ENCODE assay signal across 33 cellular contexts in the genomic region with DNA sequence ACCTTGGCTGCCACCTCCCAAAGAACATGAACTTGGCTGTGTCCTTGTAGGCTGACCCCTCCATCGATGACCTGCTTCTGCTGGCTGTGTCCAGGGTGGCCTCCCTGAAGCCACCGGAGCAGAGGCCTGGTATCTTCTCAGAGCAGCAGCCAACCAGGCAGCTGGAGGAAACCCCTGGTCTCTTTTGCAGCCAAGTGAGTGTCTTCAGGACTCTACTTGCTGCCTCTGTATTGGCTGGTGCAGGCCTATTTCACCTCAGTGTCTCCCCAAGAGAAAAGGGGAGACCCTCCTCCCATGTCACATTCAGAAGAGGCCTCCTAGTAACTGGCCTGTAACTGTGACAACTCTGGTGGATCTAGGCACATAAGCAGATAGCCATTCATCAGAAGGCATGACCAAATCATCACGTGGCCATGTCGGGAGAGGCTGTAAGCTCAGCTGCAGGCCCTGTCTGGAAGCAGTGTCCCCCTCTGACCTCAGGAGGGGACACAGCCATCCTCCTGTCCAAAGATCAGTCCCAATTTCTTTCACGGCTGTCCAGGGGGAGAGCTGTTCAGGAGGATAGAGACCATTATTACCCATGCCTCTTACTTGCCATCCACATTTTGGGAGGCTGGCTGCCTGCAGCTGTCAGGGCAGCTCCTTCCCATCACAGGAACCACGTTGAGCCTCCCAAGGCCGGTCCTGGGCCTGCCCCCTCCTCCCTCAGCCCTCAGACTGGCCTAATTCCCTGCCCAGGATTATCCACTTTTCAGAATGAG. TPM values are rescaled to one million over a fixed set of nuclear protein-coding genes. Genes with fewer than 3 reads are reported as not detected.
DNase-seq lines count a peak whose midpoint lies in the region; ATAC-seq, FAIRE-seq and TF ChIP-seq lines count a peak whose summit lies in the region.
"Had no signal": no experiment of that assay in that cellular context is flagged by ENCODE, and none has a peak within 500 bp of the region (broad histone marks: within the 10 kb centered on the region; RNA-seq: fewer than 3 reads in every experiment).

No MANE protein-coding gene starts in this region.

- 54% methylated on average over 7 of the region's 7 CpGs; no CpG with 5 or more reads in 1 of the 2 experiments for WGBS in H1 (ENCODE audit: extremely low coverage in 1 of 2, insufficient coverage in 1 of 2, insufficient read length in 1 of 2, insufficient replicate concordance in 2 of 2, low coverage in 1 of 2, low lambda C conversion rate in 2 of 2, missing lambda C conversion rate in 1 of 2), 2 experiments
- WGBS in lower leg skin, 2 donors: 70 to 71% methylated on average over 7 of the region's 7 CpGs

- H4K91ac ChIP-seq in H1 (replicated peaks; ENCODE audit: insufficient read length, low read length): peak overlapping the region; percentile 27

- no peak overlapping the region for H2BK20ac ChIP-seq in H1 (ENCODE audit: low read length)

- H3K27ac Mint-ChIP-seq in neural progenitor cell (peak overlapping the region; percentile 50), chondrocyte (ENCODE audit: unreplicated experiment) (no peak overlapping the region)
- H3K27ac Mint-ChIP-seq: activated naive CD8-positive, alpha-beta T cell; CD4-positive, CD25-positive, alpha-beta regulatory T cell; stimulated activated naive B cell treated with anti-CD40 and anti-IgM and Interleukin-4, amounts not matched to agents 10 μg/mL and 1 μg/mL and 100 μg/mL, for 72 hours had no signal

- H3K4ac ChIP-seq in H1 (replicated peaks; ENCODE audit: insufficient read length, low read depth, low read length): no peak overlapping the region

- H3K79me1 ChIP-seq in H1 (ENCODE audit: low read depth, low read length): no peaks in the 10 kb centered on the region

- H2AK5ac ChIP-seq in H1 (ENCODE audit: low read depth, low read length): no peak overlapping the region

- no peak overlapping the region for H2BK120ac ChIP-seq in H1 (replicated peaks; ENCODE audit: low read depth, low read length)

- no peak overlapping the region for H2BK5ac ChIP-seq in H1 (ENCODE audit: low read depth, low read length)

- H3K4me1 Mint-ChIP-seq in neural progenitor cell (peaks cover 48% of the 10 kb centered on the region), chondrocyte (ENCODE audit: low read depth) (peaks cover 22% of the 10 kb centered on the region)
- H3K4me1 Mint-ChIP-seq: CD4-positive, CD25-positive, alpha-beta regulatory T cell; stimulated activated naive B cell treated with anti-CD40 and anti-IgM and Interleukin-4, amounts not matched to agents 10 μg/mL and 1 μg/mL and 100 μg/mL, for 72 hours had no signal

- H2AFZ ChIP-seq in H1 (ENCODE audit: low read length) (peak overlapping the region; percentile 64), neural progenitor cell (replicated peaks) (no peak overlapping the region)

- intact Hi-C loops in lower leg skin (cut with DNase I; ENCODE audit: low total_unique reads) (no loop called here), left ventricle myocardium superior (cut with micrococcal nuclease) (no loop called here)

- FAIRE-seq in H1 (lab: Jason Lieb, UNC): no peak
- FAIRE-seq: A204.1, G401.6 had no signal

- H3K36me3 Mint-ChIP-seq in neural progenitor cell (no peaks in the 10 kb centered on the region), chondrocyte (ENCODE audit: low read depth) (no peaks in the 10 kb centered on the region)
- H3K36me3 Mint-ChIP-seq: activated naive CD8-positive, alpha-beta T cell; CD4-positive, CD25-positive, alpha-beta regulatory T cell; stimulated activated naive B cell treated with anti-CD40 and anti-IgM and Interleukin-4, amounts not matched to agents 10 μg/mL and 1 μg/mL and 100 μg/mL, for 72 hours had no signal

- no peak overlapping the region; the same call in 1 of the 2 replicates for H4K8ac ChIP-seq in H1 (ENCODE audit: extremely low read depth, insufficient read depth, low read length)

- 0 out of 7 replicates have a peak, but pooled peaks cover 0 to 3% (median 0%) of the 10 kb centered on the region in 4 experiments for H3K4me1 ChIP-seq in H1 (replicated peaks in 1 of 4; ENCODE audit: control insufficient read depth in 3 of 4, insufficient read depth in 4 of 4, low read length in 3 of 4)
- peaks cover 19% of the 10 kb centered on the region for H3K4me1 ChIP-seq in neural progenitor cell
- no peaks in the 10 kb centered on the region for H3K4me1 ChIP-seq in BE2C
- H3K4me1 ChIP-seq: breast epithelium had no signal

- H3K9me3 ChIP-seq in H1 (ENCODE audit: insufficient read depth in 2 of 2, low read depth in 1 of 2, low read length in 1 of 2): no peaks in the 10 kb centered on the region
- H3K9me3 ChIP-seq in neural progenitor cell (ENCODE audit: low read depth): no peaks in the 10 kb centered on the region
- H3K9me3 ChIP-seq in BE2C: no peaks in the 10 kb centered on the region
- H3K9me3 ChIP-seq: breast epithelium, neutrophil, Peyer's patch, psoas muscle, suprapubic skin, upper lobe of right lung had no signal

- no peaks in the 10 kb centered on the region for H3K79me2 ChIP-seq in H1 (ENCODE audit: control insufficient read depth in 1 of 2, insufficient read depth in 2 of 2, low read length in 2 of 2)
- no peaks in the 10 kb centered on the region for H3K79me2 ChIP-seq in neural progenitor cell (ENCODE audit: low read depth)

- H2BK15ac ChIP-seq in H1 (ENCODE audit: low read length): no peak overlapping the region

- no peak for TF ChIP-seq EP300 in H1 (IDR thresholded peaks at IDR 0.05; ENCODE audit: borderline replicate concordance in 1 of 2, low read depth in 2 of 2, low read length in 2 of 2)

- peak; percentile 35 for DNase-seq in activated CD8-positive, alpha-beta memory T cell treated with anti-CD3 and anti-CD28 coated beads for 24 hours
- DNase-seq in activated CD8-positive, alpha-beta memory T cell treated with anti-CD3 and anti-CD28 coated beads, Interleukin-2, amount 50 U/mL, for 48 hours: no peak
- DNase-seq in H1 (ENCODE audit: low read depth in 1 of 2, low spot score in 2 of 2): no peak
- DNase-seq in neural progenitor cell (ENCODE audit: low spot score): peak; percentile 83
- no peak for DNase-seq in chondrocyte (ENCODE audit: low spot score)
- no peak for DNase-seq in BE2C
- no peak for DNase-seq in lower leg skin (ENCODE audit: low spot score in 2 of 2)
- DNase-seq in left ventricle myocardium superior: no peak
- DNase-seq: activated CD4-positive, alpha-beta T cell treated with anti-CD3 and anti-CD28 coated beads for 48 hours; activated effector memory CD4-positive, alpha-beta T cell treated with anti-CD3 and anti-CD28 coated beads, Interleukin-2, amount 50 U/mL, for 16 hours; Calu3; CD4-positive, CD25-positive, alpha-beta regulatory T cell; DMS79; hippocampal formation; KG1; MM.1S; NCI-H1105 treated with DMSO at 0.1 percent for 48 hours; NCI-H187 treated with DMSO at 0.1 percent for 48 hours; NCI-H2171; NCI-H510A treated with DMSO at 0.1 percent for 48 hours; Peyer's patch; psoas muscle; SHP77; stimulated activated naive B cell treated with anti-CD40 and anti-IgM and Interleukin-4, amounts not matched to agents 10 μg/mL and 1 μg/mL and 100 μg/mL, for 72 hours; upper lobe of right lung had no signal

- peak overlapping the region; percentile 6; the same call in 1 of the 2 replicates for H3K18ac ChIP-seq in H1 (ENCODE audit: extremely low read depth, low read length)

- no peak for TF ChIP-seq CTCF in H1 (IDR thresholded peaks at IDR 0.05; ENCODE audit: control extremely low read depth in 1 of 3, insufficient read depth in 1 of 3, low read depth in 1 of 3, low read length in 3 of 3)
- TF ChIP-seq CTCF in neural progenitor cell (IDR thresholded peaks at IDR 0.05): no peak
- TF ChIP-seq CTCF in chondrocyte (IDR thresholded peaks at IDR 0.05): no peak
- TF ChIP-seq CTCF in BE2C (IDR thresholded peaks at IDR 0.05; ENCODE audit: low read depth, low read length): no peak
- peak in 1 of 3 donors; percentile 25 for TF ChIP-seq CTCF in lower leg skin (IDR thresholded peaks at IDR 0.05)

- H3K9ac ChIP-seq in H1 (replicated peaks in 1 of 4; ENCODE audit: extremely low read depth in 1 of 4, low read depth in 3 of 4, low read length in 3 of 4) (no peak overlapping the region), neural progenitor cell (no peak overlapping the region)

- no peak overlapping the region; the same call in 1 of the 2 replicates for H2BK12ac ChIP-seq in H1 (ENCODE audit: low read depth, low read length)

- H4K20me1 ChIP-seq in H1 (replicated peaks in 1 of 2; ENCODE audit: control insufficient read depth in 1 of 2, insufficient read depth in 2 of 2, low read length in 2 of 2) (no peaks in the 10 kb centered on the region), neural progenitor cell (ENCODE audit: low read depth) (no peaks in the 10 kb centered on the region)

- no peaks in the 10 kb centered on the region; the same call in 1 of the 2 replicates for H3K23me2 ChIP-seq in H1 (ENCODE audit: low read depth, low read length)

- H3K4me2 ChIP-seq in H1 (ENCODE audit: insufficient read depth in 1 of 2, low read depth in 2 of 2, low read length in 2 of 2): no peak overlapping the region
- peak overlapping the region; percentile 25 for H3K4me2 ChIP-seq in neural progenitor cell

- H3K27me3 ChIP-seq in H1 (replicated peaks in 1 of 4; ENCODE audit: control insufficient read depth in 3 of 4, extremely low read depth in 1 of 4, insufficient read depth in 3 of 4, low read length in 3 of 4) (no peaks in the 10 kb centered on the region), neural progenitor cell (no peaks in the 10 kb centered on the region), BE2C (no peaks in the 10 kb centered on the region)
- H3K27me3 ChIP-seq: breast epithelium, neutrophil, Peyer's patch, suprapubic skin, upper lobe of right lung had no signal

- no peak overlapping the region for H4K5ac ChIP-seq in H1 (ENCODE audit: insufficient read length, low read depth, low read length)

- CTCF ChIA-PET in H1 (lab: Charles Lee; ENCODE audit: partially characterized antibody): interaction anchor here (0.6 to 2.1 kb wide), 4 partner anchors 10 to 290 kb away, joined by 3 to 7 read pairs (median 4); no protein-coding TSS in a partner anchor

- H3K23ac ChIP-seq in H1 (ENCODE audit: insufficient read length): no peak overlapping the region

- H3K27ac ChIP-seq in H1 (ENCODE audit: low read depth, low read length) (no peak overlapping the region), neural progenitor cell (no peak overlapping the region)
- H3K27ac ChIP-seq: breast epithelium, neutrophil, Peyer's patch, psoas muscle, suprapubic skin, upper lobe of right lung, VCaP had no signal

- H3F3A ChIP-seq in neural progenitor cell (ENCODE audit: low read depth): no peaks in the 10 kb centered on the region

- ATAC-seq in left ventricle myocardium superior: no peak
- ATAC-seq: HCT116; psoas muscle; stimulated activated naive B cell treated with anti-CD40 and anti-IgM and Interleukin-4, amounts not matched to agents 10 μg/mL and 1 μg/mL and 100 μg/mL, for 72 hours; upper lobe of right lung had no signal

- H3K4me3 Mint-ChIP-seq in neural progenitor cell (peak overlapping the region; percentile 24), chondrocyte (ENCODE audit: unreplicated experiment) (no peak overlapping the region)
- H3K4me3 Mint-ChIP-seq: activated naive CD8-positive, alpha-beta T cell; CD4-positive, CD25-positive, alpha-beta regulatory T cell; stimulated activated naive B cell treated with anti-CD40 and anti-IgM and Interleukin-4, amounts not matched to agents 10 μg/mL and 1 μg/mL and 100 μg/mL, for 72 hours had no signal

- no peak overlapping the region for H3K4me3 ChIP-seq in H1 (ENCODE audit: extremely low read depth in 1 of 4, insufficient read depth in 2 of 4, low read depth in 3 of 4, low read length in 4 of 4)
- no peak overlapping the region for H3K4me3 ChIP-seq in neural progenitor cell
- no peak overlapping the region for H3K4me3 ChIP-seq in BE2C (ENCODE audit: low read depth, low read length)
- H3K4me3 ChIP-seq in lower leg skin (ENCODE audit: low read depth, poor library complexity, severe bottlenecking): no peak overlapping the region
- H3K4me3 ChIP-seq: breast epithelium, Peyer's patch, psoas muscle, suprapubic skin, upper lobe of right lung had no signal

- no peaks in the 10 kb centered on the region for H3K9me3 Mint-ChIP-seq in neural progenitor cell
- no peaks in the 10 kb centered on the region for H3K9me3 Mint-ChIP-seq in chondrocyte (ENCODE audit: low read depth)
- H3K9me3 Mint-ChIP-seq: stimulated activated naive B cell treated with anti-CD40 and anti-IgM and Interleukin-4, amounts not matched to agents 10 μg/mL and 1 μg/mL and 100 μg/mL, for 72 hours had no signal

- POLR2A ChIA-PET in H1 (lab: Charles Lee; ENCODE audit: partially characterized antibody): interaction anchor here (1.1 kb wide), 1 partner anchor 9 kb away, joined by 3 read pairs; no protein-coding TSS in a partner anchor

- peaks cover 7% of the 10 kb centered on the region for H3K27me3 Mint-ChIP-seq in neural progenitor cell (ENCODE audit: insufficient read depth, low read depth)
- no peaks in the 10 kb centered on the region for H3K27me3 Mint-ChIP-seq in chondrocyte (ENCODE audit: low read depth)

- TF ChIP-seq POLR2A in H1 (IDR thresholded peaks at IDR 0.05; ENCODE audit: control extremely low read depth in 1 of 2, low read depth in 2 of 2, low read length in 2 of 2) (no peak), lower leg skin (IDR thresholded peaks at IDR 0.05) (no peak)

- H3K36me3 ChIP-seq in H1 (ENCODE audit: control insufficient read depth in 2 of 4, insufficient read depth in 4 of 4, low read length in 3 of 4) (no peaks in the 10 kb centered on the region), neural progenitor cell (no peaks in the 10 kb centered on the region), BE2C (no peaks in the 10 kb centered on the region)
- H3K36me3 ChIP-seq: breast epithelium, neutrophil, Peyer's patch, suprapubic skin, upper lobe of right lung had no signal

- H3K14ac ChIP-seq in H1 (ENCODE audit: insufficient read length): no peak overlapping the region

- TF ChIP-seq RAD21 in H1 (IDR thresholded peaks at IDR 0.05 in 1 of 2, conservative IDR thresholded peaks at IDR 0.05 in 1 of 2; ENCODE audit: low read depth in 2 of 2, low read length in 2 of 2): no peak

- H3K56ac ChIP-seq in H1 (replicated peaks; ENCODE audit: insufficient read length, low read depth, low read length): no peak overlapping the region

RNA-seq across cellular contexts. Expression of a gene that starts 20.8 kb away (rescaled TPM):
- 28.8 and 29.0 TPM in 2 replicates for total RNA-seq in H1 (2021; fragmentation: NEBNext Ultra II Directional; extraction: Animal tissue kit (Norgen Biotek cat#: 25700))
- 1.7 and 2.7 TPM in 2 replicates for polyA plus RNA-seq in H1 (2011; rRNA removed)
- 3.5 TPM for polyA plus RNA-seq in H1 (2011; cell fraction: cytosol; rRNA removed)
- polyA plus RNA-seq in H1 (2011; cell fraction: nucleus; rRNA removed): 1.8 TPM
- polyA plus RNA-seq in H1 (2012, experiment 1 of 2): 5.7 to 15.7 TPM (median 8.3 TPM) in 4 replicates
- 0.45 TPM for polyA plus RNA-seq in H1 (2012, experiment 2 of 2)
- polyA plus RNA-seq in H1 (2013, experiment 1 of 2): 15.7 TPM
- 15.4 TPM for polyA plus RNA-seq in H1 (2013, experiment 2 of 2)
- 12.8 and 13.4 TPM in 2 replicates for polyA minus RNA-seq in H1 (2011; rRNA and poly(A)+ RNA removed)
- polyA minus RNA-seq in H1 (2011; cell fraction: cytosol; rRNA and poly(A)+ RNA removed): 12.6 TPM
- polyA minus RNA-seq in H1 (2011; cell fraction: nucleus; rRNA and poly(A)+ RNA removed): 23.3 TPM
- total RNA-seq in neural progenitor cell (ENCODE audit: low replicate concordance) (22.3 and 36.1 TPM in 2 replicates), chondrocyte (48.6 to 62.3 TPM (median 61.4 TPM) in 3 replicates), lower leg skin (10 to 100 TPM; 18.0 to 34.8 (median 23.2) TPM), left ventricle myocardium superior (34.2 TPM)
- 4.9 TPM for polyA plus RNA-seq in BE2C (2012; ENCODE audit: insufficient read depth, insufficient read length, low read depth)

Comparison
In these comparisons a context has a peak if more than half of its experiments do, and no peak if none do; other contexts are left out.
1. DNase-seq: peak in activated CD8-positive, alpha-beta memory T cell treated with anti-CD3 and anti-CD28 coated beads for 24 hours (single experiment) and neural progenitor cell (single experiment); none in activated CD8-positive, alpha-beta memory T cell treated with anti-CD3 and anti-CD28 coated beads, Interleukin-2, amount 50 U/mL, for 48 hours (single experiment), H1 (0 of 2), chondrocyte (single experiment), BE2C (single experiment), lower leg skin (0 of 2) and left ventricle myocardium superior (single experiment).